ENCODE assay signal across 7 cellular contexts in the genomic region with DNA sequence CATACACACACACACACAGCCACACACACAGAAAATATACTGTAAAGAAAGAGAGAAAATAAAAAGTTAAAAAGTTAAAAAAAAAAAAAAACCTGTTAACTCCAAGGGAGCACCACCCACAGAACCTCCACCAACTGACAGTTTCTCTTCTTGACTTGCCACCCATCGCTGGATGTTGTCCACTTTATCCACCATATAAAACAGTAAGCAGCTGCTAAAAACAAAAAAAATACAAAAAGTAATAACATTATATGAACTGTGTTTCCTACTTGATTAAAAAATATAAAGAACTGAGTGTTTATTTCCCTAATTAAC. TPM values are rescaled to one million over a fixed set of nuclear protein-coding genes. Genes with fewer than 3 reads are reported as not detected.
DNase-seq lines count a peak whose midpoint lies in the region; ATAC-seq and TF ChIP-seq lines count a peak whose summit lies in the region.

No MANE protein-coding gene starts in this region.

- H3K9me3 ChIP-seq in HEK293 (ENCODE audit: control insufficient read depth, insufficient read depth, low read depth, low read length) (no peaks in the 10 kb centered on the region), right cardiac atrium (ENCODE audit: control insufficient read depth, low read length) (no peaks in the 10 kb centered on the region), smooth muscle cell (replicated peaks; ENCODE audit: low read depth) (no peaks in the 10 kb centered on the region)

- POLR2A ChIA-PET in HEK293 (lab: Yijun Ruan, JAX): interaction anchor here (0.7 to 1.0 kb wide), 3 partner anchors 8 to 74 kb away, joined by 3 to 4 read pairs (median 3); no protein-coding TSS in a partner anchor

- ATAC-seq in right cardiac atrium: no peak
- ATAC-seq in GM21786 (IDR thresholded peaks at IDR 0.05; ENCODE audit: unreplicated experiment): no peak

- 38% methylated on average over 1 of the region's 1 CpG for WGBS in right cardiac atrium
- WGBS in smooth muscle cell (ENCODE audit: low lambda C conversion rate): 41% methylated on average over 1 of the region's 1 CpG

- no peaks in the 10 kb centered on the region for H3K27me3 ChIP-seq in right cardiac atrium (ENCODE audit: control insufficient read depth, insufficient read depth)
- H3K27me3 ChIP-seq in smooth muscle cell (ENCODE audit: low read depth): peaks cover 29% of the 10 kb centered on the region

- CTCF ChIA-PET in HEK293 (lab: Yijun Ruan, JAX): interaction anchor here (0.6 to 8.1 kb wide), 9 partner anchors 9 to 414 kb away, joined by 3 to 68 read pairs (median 5); no protein-coding TSS in a partner anchor

- peaks cover 8% of the 10 kb centered on the region for H3F3A ChIP-seq in smooth muscle cell (ENCODE audit: low read depth)

- DNase-seq in right cardiac atrium (no peak), smooth muscle cell (lab: John Stamatoyannopoulos, UW; ENCODE audit: unreplicated experiment) (no peak), iPS-NIHi11 (ENCODE audit: low spot score) (no peak), NCI-H1105 (lab: John Stamatoyannopoulos, UW) (no peak)

- TF ChIP-seq CTCF in HEK293 (tag by site-specific recombination; IDR thresholded peaks at IDR 0.05): no peak
- TF ChIP-seq CTCF in WI38 (IDR thresholded peaks at IDR 0.05; ENCODE audit: low read depth, low read length): no peak
- no peak for TF ChIP-seq CTCF in smooth muscle cell (IDR thresholded peaks at IDR 0.05; ENCODE audit: borderline replicate concordance, insufficient read depth, poor library complexity, severe bottlenecking)

- peak overlapping the region; percentile 94 for H3K4me2 ChIP-seq in smooth muscle cell

- peaks cover 84% of the 10 kb centered on the region for H4K20me1 ChIP-seq in smooth muscle cell (ENCODE audit: low read depth)

- H3K4me1 ChIP-seq in HEK293 (ENCODE audit: control insufficient read depth, insufficient read depth, low read length) (peaks cover 33% of the 10 kb centered on the region), right cardiac atrium (ENCODE audit: control insufficient read depth, insufficient read depth, low read length) (peaks cover 2% of the 10 kb centered on the region), smooth muscle cell (ENCODE audit: low read depth) (peaks cover 31% of the 10 kb centered on the region)

- peaks cover 41% of the 10 kb centered on the region for H3K79me2 ChIP-seq in smooth muscle cell (ENCODE audit: low read depth)

- peak overlapping the region; percentile 72 for H3K4me3 ChIP-seq in HEK293 (ENCODE audit: low read depth, low read length)
- peak overlapping the region; percentile 79 for H3K4me3 ChIP-seq in WI38 (ENCODE audit: low read depth, low read length)
- H3K4me3 ChIP-seq in right cardiac atrium (ENCODE audit: low read length): peak overlapping the region; percentile 77
- H3K4me3 ChIP-seq in smooth muscle cell: peak overlapping the region; percentile 83

- H3K36me3 ChIP-seq in HEK293 (ENCODE audit: control insufficient read depth in 2 of 2, insufficient read depth in 1 of 2, low read length in 2 of 2): peaks cover 0 to 5% of the 10 kb centered on the region in 2 experiments; a peak in 2 of 3 replicates
- no peaks in the 10 kb centered on the region for H3K36me3 ChIP-seq in smooth muscle cell (ENCODE audit: low read depth)

- intact Hi-C loops in right cardiac atrium (cut with DNase I): no loop called here

- H3K9ac ChIP-seq in smooth muscle cell (ENCODE audit: low read depth): peak overlapping the region; percentile 72

- H3K27ac ChIP-seq in HEK293 (ENCODE audit: extremely low read depth, low read depth, low read length) (peak overlapping the region; percentile 97), right cardiac atrium (ENCODE audit: low read length) (peak overlapping the region; percentile 92), smooth muscle cell (ENCODE audit: low read depth) (peak overlapping the region; percentile 77)

- no peak overlapping the region for H2AFZ ChIP-seq in smooth muscle cell (ENCODE audit: low read depth)

TF ChIP-seq in HEK293, 187 proteins besides CTCF, POLR2A, EP300 and RAD21 (continues in another document):
- TF ChIP-seq ZNF768 (tag by site-specific recombination; IDR thresholded peaks at IDR 0.05) (no peak), ZXDB (tag by site-specific recombination; IDR thresholded peaks at IDR 0.05) (no peak), ZIC2 (tag by site-specific recombination; IDR thresholded peaks at IDR 0.05) (0 out of 2 replicates have a peak, but pooled peaks have one; percentile 3), SCRT2 (tag by site-specific recombination; IDR thresholded peaks at IDR 0.05) (peak; percentile 66), ZNF561 (tag by site-specific recombination; IDR thresholded peaks at IDR 0.05; ENCODE audit: borderline replicate concordance) (no peak), ZFP69B (tag by site-specific recombination; IDR thresholded peaks at IDR 0.05) (no peak), TCF7L2 (IDR thresholded peaks at IDR 0.05; ENCODE audit: borderline replicate concordance, low read depth, low read length) (no peak), ZNF514 (tag by site-specific recombination; IDR thresholded peaks at IDR 0.05) (no peak), ZSCAN16 (tag by site-specific recombination; IDR thresholded peaks at IDR 0.05) (no peak), ZNF394 (tag by site-specific recombination; IDR thresholded peaks at IDR 0.05; ENCODE audit: borderline replicate concordance) (peak; percentile 73; the same call in 1 of the 2 replicates), ZNF37A (tag by site-specific recombination; IDR thresholded peaks at IDR 0.05) (no peak), OSR2 (tag by site-specific recombination; IDR thresholded peaks at IDR 0.05) (no peak), ZNF16 (tag by site-specific recombination; IDR thresholded peaks at IDR 0.05; ENCODE audit: low read depth) (no peak), MZF1 (tag by site-specific recombination; IDR thresholded peaks at IDR 0.05; ENCODE audit: borderline replicate concordance) (no peak), ZNF114 (tag by site-specific recombination; IDR thresholded peaks at IDR 0.05) (no peak), EGR2 (tag by site-specific recombination; IDR thresholded peaks at IDR 0.05; ENCODE audit: low read depth) (peak; percentile 52; the same call in 1 of the 2 replicates)
- TF ChIP-seq, protein P1, sequence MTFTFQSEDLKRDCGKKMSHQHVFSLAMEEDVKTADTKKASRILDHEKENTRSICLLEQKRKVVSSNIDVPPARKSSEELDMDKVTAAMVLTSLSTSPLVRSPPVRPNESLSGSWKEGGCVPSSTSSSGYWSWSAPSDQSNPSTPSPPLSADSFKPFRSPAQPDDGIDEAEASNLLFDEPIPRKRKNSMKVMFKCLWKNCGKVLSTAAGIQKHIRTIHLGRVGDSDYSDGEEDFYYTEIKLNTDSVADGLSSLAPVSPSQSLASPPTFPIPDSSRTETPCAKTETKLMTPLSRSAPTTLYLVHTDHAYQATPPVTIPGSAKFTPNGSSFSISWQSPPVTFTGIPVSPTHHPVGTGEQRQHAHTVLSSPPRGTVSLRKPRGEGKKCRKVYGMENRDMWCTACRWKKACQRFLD (tag by site-specific recombination; IDR thresholded peaks at IDR 0.05): no peak
- TF ChIP-seq, protein P2, sequence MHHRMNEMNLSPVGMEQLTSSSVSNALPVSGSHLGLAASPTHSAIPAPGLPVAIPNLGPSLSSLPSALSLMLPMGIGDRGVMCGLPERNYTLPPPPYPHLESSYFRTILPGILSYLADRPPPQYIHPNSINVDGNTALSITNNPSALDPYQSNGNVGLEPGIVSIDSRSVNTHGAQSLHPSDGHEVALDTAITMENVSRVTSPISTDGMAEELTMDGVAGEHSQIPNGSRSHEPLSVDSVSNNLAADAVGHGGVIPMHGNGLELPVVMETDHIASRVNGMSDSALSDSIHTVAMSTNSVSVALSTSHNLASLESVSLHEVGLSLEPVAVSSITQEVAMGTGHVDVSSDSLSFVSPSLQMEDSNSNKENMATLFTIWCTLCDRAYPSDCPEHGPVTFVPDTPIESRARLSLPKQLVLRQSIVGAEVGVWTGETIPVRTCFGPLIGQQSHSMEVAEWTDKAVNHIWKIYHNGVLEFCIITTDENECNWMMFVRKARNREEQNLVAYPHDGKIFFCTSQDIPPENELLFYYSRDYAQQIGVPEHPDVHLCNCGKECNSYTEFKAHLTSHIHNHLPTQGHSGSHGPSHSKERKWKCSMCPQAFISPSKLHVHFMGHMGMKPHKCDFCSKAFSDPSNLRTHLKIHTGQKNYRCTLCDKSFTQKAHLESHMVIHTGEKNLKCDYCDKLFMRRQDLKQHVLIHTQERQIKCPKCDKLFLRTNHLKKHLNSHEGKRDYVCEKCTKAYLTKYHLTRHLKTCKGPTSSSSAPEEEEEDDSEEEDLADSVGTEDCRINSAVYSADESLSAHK (tag by site-specific recombination; IDR thresholded peaks at IDR 0.05): peak; percentile 67
- TF ChIP-seq, protein P3, sequence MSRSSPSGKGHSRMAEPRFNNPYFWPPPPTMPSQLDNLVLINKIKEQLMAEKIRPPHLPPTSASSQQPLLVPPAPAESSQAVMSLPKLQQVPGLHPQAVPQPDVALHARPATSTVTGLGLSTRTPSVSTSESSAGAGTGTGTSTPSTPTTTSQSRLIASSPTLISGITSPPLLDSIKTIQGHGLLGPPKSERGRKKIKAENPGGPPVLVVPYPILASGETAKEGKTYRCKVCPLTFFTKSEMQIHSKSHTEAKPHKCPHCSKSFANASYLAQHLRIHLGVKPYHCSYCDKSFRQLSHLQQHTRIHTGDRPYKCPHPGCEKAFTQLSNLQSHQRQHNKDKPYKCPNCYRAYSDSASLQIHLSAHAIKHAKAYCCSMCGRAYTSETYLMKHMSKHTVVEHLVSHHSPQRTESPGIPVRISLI (tag by site-specific recombination; IDR thresholded peaks at IDR 0.05): peak; percentile 94

RNA-seq across cellular contexts. Expression of a gene that starts 1.2 kb away (rescaled TPM):
- total RNA-seq in right cardiac atrium (10 to 100 TPM; 25.7 to 37.1 (median 32.9) TPM), smooth muscle cell (9.4 and 9.8 TPM in 2 replicates)
- polyA plus RNA-seq in right cardiac atrium (6.1 TPM), smooth muscle cell (5.2 and 5.9 TPM in 2 replicates)

RNA-seq across cellular contexts. Expression of a gene that starts 10.6 kb away (rescaled TPM):
- total RNA-seq in right cardiac atrium (10 to 100 TPM; 14.9 to 20.1 (median 16.9) TPM), smooth muscle cell (2.5 and 4.3 TPM in 2 replicates)
- polyA plus RNA-seq in right cardiac atrium (9.8 TPM), smooth muscle cell (0.72 and 1.4 TPM in 2 replicates)

RNA-seq across cellular contexts. Expression of a gene that starts 59.8 kb away (rescaled TPM):
- total RNA-seq in right cardiac atrium (10 to 100 TPM; 47.8 to 58.3 (median 51.1) TPM), smooth muscle cell (9.4 and 23.5 TPM in 2 replicates)
- polyA plus RNA-seq in right cardiac atrium (77.4 TPM), smooth muscle cell (31.3 and 45.6 TPM in 2 replicates)
